ENCODE assay signal across 27 cellular contexts in genomic region chr6:37602801-37603200, GRCh38.
"Had no signal": no experiment of that assay in that cellular context is flagged by ENCODE, and none has a peak within 500 bp of the region (broad histone marks: within the 10 kb centered on the region; RNA-seq: fewer than 3 reads in every experiment).

No MANE protein-coding gene starts in this region.

- H3K36me3 ChIP-seq: breast epithelium, SJSA1, WERI-Rb-1 had no signal

- DNase-seq: activated CD4-positive, alpha-beta T cell treated with anti-CD3 and anti-CD28 coated beads, Interleukin-2, amount 10 ng/mL, durations not matched to agents 24 days and 14 days; activated CD4-positive, alpha-beta T cell treated with anti-CD3 and anti-CD28 coated beads, Interleukin-2, amount 50 U/mL, for 4 hours; activated CD4-positive, CD25-positive, alpha-beta regulatory T cell; activated CD8-positive, alpha-beta T cell treated with anti-CD3 and anti-CD28 coated beads for 36 hours; activated gamma-delta T cell treated with Interleukin-2 at 50 U/mL for 16 hours; activated naive CD4-positive, alpha-beta T cell treated with anti-CD3 and anti-CD28 coated beads for 36 hours; activated T-cell treated with anti-CD3 and anti-CD28 coated beads, Interleukin-2, amount 50 U/mL, for 24 hours; anterior cingulate cortex; Kasumi-1; MM.1S; MV-4-11; NCI-H1092; NCI-H1436 treated with DMSO at 0.1 percent for 48 hours; NCI-H1694 treated with DMSO at 0.1 percent for 48 hours; NCI-H2029; NCI-H345; NCI-H524 treated with DMSO at 0.1 percent for 48 hours; SHP77 treated with DMSO at 0.1 percent for 48 hours; SK-N-SH; T-helper 1 cell; T-helper 2 cell; T-helper 9 cell; WERI-Rb-1 had no signal

- H3K27ac ChIP-seq: breast epithelium, SJSA1, WERI-Rb-1 had no signal

- H3K4me1 ChIP-seq: breast epithelium, SJSA1 had no signal

- H3K27me3 ChIP-seq: breast epithelium had no signal

- H3K9me3 ChIP-seq: breast epithelium, SJSA1, SK-N-SH had no signal

- H3K4me2 ChIP-seq: SK-N-SH had no signal

- ATAC-seq: activated CD8-positive, alpha-beta T cell treated with anti-CD3 and anti-CD28 coated beads for 36 hours; activated naive CD4-positive, alpha-beta T cell treated with anti-CD3 and anti-CD28 coated beads, Interleukin-2, amount 50 U/mL, for 72 hours; Panc1 had no signal

- H3K4me3 ChIP-seq: breast epithelium, SJSA1 had no signal

- H3K9ac ChIP-seq: SK-N-SH had no signal
